ENCODE assay signal across 8 cellular contexts in genomic region chr21:42525228-42525604, GRCh38. TPM values are rescaled to one million over a fixed set of nuclear protein-coding genes. Genes with fewer than 3 reads are reported as not detected.
DNase-seq lines count a peak whose midpoint lies in the region; ATAC-seq and TF ChIP-seq lines count a peak whose summit lies in the region.

No MANE protein-coding gene starts in this region.

- H3K27ac Mint-ChIP-seq in activated naive CD8-positive, alpha-beta T cell treated with anti-CD3 and anti-CD28 coated beads, Interleukin-2, amount 50 U/mL, for 24 hours, result peak overlapping the region; percentile 80

- peaks cover 62% of the 10 kb centered on the region for H3K4me1 ChIP-seq in lower lobe of right lung
- H3K4me1 ChIP-seq in SK-N-SH (ENCODE audit: control insufficient read depth in 1 of 2, insufficient read depth in 2 of 2, low read depth in 1 of 2, low read length in 1 of 2), result no peaks in the 10 kb centered on the region

- H3K79me2 ChIP-seq in SK-N-SH (ENCODE audit: insufficient read depth), result no peaks in the 10 kb centered on the region

- H3K27ac ChIP-seq in lower lobe of right lung, result peak overlapping the region; percentile 86
- H3K27ac ChIP-seq in SK-N-SH (ENCODE audit: low read depth in 2 of 2, low read length in 1 of 2), result no peak overlapping the region

- POLR2A ChIA-PET in SK-N-SH (lab: Yijun Ruan, JAX), result no interaction called here

- peaks cover 59% of the 10 kb centered on the region for H3K4me1 Mint-ChIP-seq in activated naive CD8-positive, alpha-beta T cell treated with anti-CD3 and anti-CD28 coated beads, Interleukin-2, amount 50 U/mL, for 24 hours

- H3K27me3 Mint-ChIP-seq in activated naive CD8-positive, alpha-beta T cell treated with anti-CD3 and anti-CD28 coated beads, Interleukin-2, amount 50 U/mL, for 24 hours, result no peaks in the 10 kb centered on the region

- TF ChIP-seq CTCF in lower lobe of right lung (IDR thresholded peaks at IDR 0.05) (no peak), SK-N-SH (IDR thresholded peaks at IDR 0.05) (no peak)

- no peak overlapping the region for H2AFZ ChIP-seq in SK-N-SH (ENCODE audit: low read depth)

- peaks cover 30% of the 10 kb centered on the region for H3K36me3 Mint-ChIP-seq in activated naive CD8-positive, alpha-beta T cell treated with anti-CD3 and anti-CD28 coated beads, Interleukin-2, amount 50 U/mL, for 24 hours (ENCODE audit: low read depth)

- H3K4me3 Mint-ChIP-seq in activated naive CD8-positive, alpha-beta T cell treated with anti-CD3 and anti-CD28 coated beads, Interleukin-2, amount 50 U/mL, for 24 hours, result peak overlapping the region; percentile 42

- no peak for TF ChIP-seq EP300 in SK-N-SH (IDR thresholded peaks at IDR 0.05; ENCODE audit: borderline replicate concordance in 1 of 2, low read depth in 1 of 2, low read length in 1 of 2)

- H3K36me3 ChIP-seq in lower lobe of right lung (peaks cover 32% of the 10 kb centered on the region), SK-N-SH (replicated peaks in 1 of 2; ENCODE audit: control insufficient read depth in 1 of 2, insufficient read depth in 2 of 2, low read length in 1 of 2) (no peaks in the 10 kb centered on the region)

- intact Hi-C loops in lower lobe of right lung (cut with DNase I), result no loop called here

- DNase-seq in activated naive CD8-positive, alpha-beta T cell treated with anti-CD3 and anti-CD28 coated beads, Interleukin-2, amount 50 U/mL, for 24 hours, result no peak
- DNase-seq in lower lobe of right lung (no peak), SK-N-SH (no peak), activated T-cell treated with anti-CD3 and anti-CD28 coated beads for 4 hours (no peak), NCI-H1436 treated with DMSO at 0.1 percent for 48 hours (lab: John Stamatoyannopoulos, UW) (no peak)

- 64% methylated on average over 8 of the region's 8 CpGs for WGBS in SK-N-SH (ENCODE audit: low lambda C conversion rate)

- H3K27me3 ChIP-seq in lower lobe of right lung (ENCODE audit: low read depth) (no peaks in the 10 kb centered on the region), SK-N-SH (ENCODE audit: insufficient read depth) (no peaks in the 10 kb centered on the region)

- no peaks in the 10 kb centered on the region for H3K9me2 ChIP-seq in SK-N-SH

- ATAC-seq in GM18858 (IDR thresholded peaks at IDR 0.05; ENCODE audit: unreplicated experiment) (peak; percentile 12), HG02840 (IDR thresholded peaks at IDR 0.05; ENCODE audit: low FRiP score, unreplicated experiment) (peak; percentile 30), lower lobe of right lung (peak; percentile 24 to 26), HG03175 (IDR thresholded peaks at IDR 0.05; ENCODE audit: unreplicated experiment) (no peak)
- no peak for ATAC-seq in activated naive CD8-positive, alpha-beta T cell treated with anti-CD3 and anti-CD28 coated beads, Interleukin-2, amount 50 U/mL, for 24 hours

- no peaks in the 10 kb centered on the region for H3K9me3 Mint-ChIP-seq in activated naive CD8-positive, alpha-beta T cell treated with anti-CD3 and anti-CD28 coated beads, Interleukin-2, amount 50 U/mL, for 24 hours

- CTCF ChIA-PET in SK-N-SH (lab: Yijun Ruan, JAX), result interaction anchor here (1.1 kb wide), 1 partner anchor 13 kb away, joined by 3 read pairs; no protein-coding TSS in a partner anchor

- H3K9me3 ChIP-seq in lower lobe of right lung (no peaks in the 10 kb centered on the region), SK-N-SH (no peaks in the 10 kb centered on the region)

- H4K20me1 ChIP-seq in SK-N-SH (ENCODE audit: insufficient read depth), result no peaks in the 10 kb centered on the region

- H3F3A ChIP-seq in SK-N-SH (replicated peaks; ENCODE audit: insufficient read depth), result no peaks in the 10 kb centered on the region

- no peak for TF ChIP-seq RAD21 in SK-N-SH (IDR thresholded peaks at IDR 0.05; ENCODE audit: low read length)

- no peak overlapping the region for H3K9ac ChIP-seq in SK-N-SH

- H3K4me3 ChIP-seq in lower lobe of right lung (peak overlapping the region; percentile 27), SK-N-SH (ENCODE audit: low read depth in 2 of 2, low read length in 1 of 2) (no peak overlapping the region)

- no peak overlapping the region for H3K4me2 ChIP-seq in SK-N-SH

TF ChIP-seq in SK-N-SH, 30 proteins besides CTCF, POLR2A, EP300 and RAD21:
- TF ChIP-seq ELF1 (IDR thresholded peaks at IDR 0.05) (no peak), RXRA (IDR thresholded peaks at IDR 0.05; ENCODE audit: borderline replicate concordance, low read depth) (no peak), NRF1 (IDR thresholded peaks at IDR 0.05; ENCODE audit: low read depth, low read length) (no peak), REST (IDR thresholded peaks at IDR 0.05; ENCODE audit: low read depth, low read length) (no peak), FOXJ3 (CRISPR knock-in tag; IDR thresholded peaks at IDR 0.05) (no peak), SIN3A (IDR thresholded peaks at IDR 0.05; ENCODE audit: borderline replicate concordance, low read depth, low read length) (no peak)
TF ChIP-seq in SK-N-SH: peak in this region for 0.

RNA-seq across cellular contexts. Expression of gene SLC37A1, which starts 11.6 kb away (rescaled TPM):
- 28.9 TPM for total RNA-seq in lower lobe of right lung
- polyA plus RNA-seq in SK-N-SH (2012; rRNA removed), result 1.6 and 2.8 TPM in 2 replicates
- polyA plus RNA-seq in SK-N-SH (2012; cell fraction: cytosol; rRNA removed), result 1.3 and 1.8 TPM in 2 replicates
- polyA plus RNA-seq in SK-N-SH (2012; cell fraction: nucleus; rRNA removed), result 2.7 and 3.5 TPM in 2 replicates

RNA-seq across cellular contexts. Expression of gene RSPH1, which starts 29.2 kb away (rescaled TPM):
- total RNA-seq in lower lobe of right lung, result 18.1 TPM
- polyA plus RNA-seq in SK-N-SH (2012; rRNA removed), result 0.97 and 1.1 TPM in 2 replicates
- polyA plus RNA-seq in SK-N-SH (2012; cell fraction: cytosol; rRNA removed), result 1.1 and 2.1 TPM in 2 replicates
- polyA plus RNA-seq in SK-N-SH (2012; cell fraction: nucleus; rRNA removed), result 0.37 and 0.67 TPM in 2 replicates

Comparison
In these comparisons a context has a peak if more than half of its experiments do, and no peak if none do; other contexts are left out.
1. ATAC-seq: peak in GM18858 (single experiment), HG02840 (single experiment) and lower lobe of right lung (2 of 2); none in activated naive CD8-positive, alpha-beta T cell treated with anti-CD3 and anti-CD28 coated beads, Interleukin-2, amount 50 U/mL, for 24 hours (single experiment) and HG03175 (single experiment).